24 cellular contexts compared by ENCODE assay signal in the genomic region with DNA sequence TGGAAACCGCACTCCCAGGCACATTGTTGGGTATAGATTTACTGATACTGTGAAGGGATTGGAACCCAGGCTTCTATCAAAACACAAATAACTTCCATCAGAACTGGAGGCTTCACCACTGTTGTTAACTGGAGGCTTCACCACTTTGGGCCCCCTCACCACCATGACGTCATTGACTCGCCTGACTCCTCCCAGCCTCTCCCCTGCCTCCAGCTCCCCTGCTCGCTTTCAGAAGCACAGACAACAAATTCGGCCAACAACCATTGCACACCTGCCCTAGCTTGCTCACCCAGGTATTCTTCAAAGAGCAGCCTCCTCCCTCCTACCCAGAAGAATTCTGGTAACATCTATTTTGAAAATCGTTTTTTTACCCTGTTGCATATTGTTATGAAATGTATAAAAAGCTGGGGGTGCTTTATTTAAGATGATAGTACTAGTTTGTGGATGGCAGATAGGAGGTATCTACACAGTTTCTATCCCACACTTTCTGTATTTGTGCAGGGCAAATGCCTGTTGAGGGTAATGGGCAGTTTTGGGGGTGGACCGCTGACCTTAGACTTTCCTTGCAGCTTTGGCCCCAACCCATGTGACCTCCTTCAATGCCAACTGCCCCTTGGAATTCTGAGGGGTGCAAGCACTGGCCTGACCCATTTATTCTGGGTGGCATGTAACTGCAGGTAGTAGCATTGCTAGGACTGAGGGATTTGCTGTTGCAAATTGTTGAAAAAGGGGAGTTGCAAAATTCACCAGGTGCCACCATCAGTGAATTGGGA. TPM values are rescaled to one million over a fixed set of nuclear protein-coding genes. Genes with fewer than 3 reads are reported as not detected.
"Had no signal": no experiment of that assay in that cellular context is flagged by ENCODE, and none has a peak within 500 bp of the region (broad histone marks: within the 10 kb centered on the region; RNA-seq: fewer than 3 reads in every experiment).

No MANE protein-coding gene starts in this region.

- H3K9me3 Mint-ChIP-seq: dendritic cell treated with granulocyte-macrophage colony-stimulating factor and Interleukin-4, amounts not matched to agents 40 ng/mL and 50 ng/mL, for 4 days; immature natural killer cell; naive B cell; nephron; stimulated activated naive B cell treated with anti-CD40 and anti-IgM and Interleukin-4, amounts not matched to agents 10 μg/mL and 1 μg/mL and 100 μg/mL, for 72 hours; stimulated activated naive CD8-positive, alpha-beta T cell treated with anti-CD3 and anti-CD28 coated beads, Interleukin-15, amount 100 ng/mL, for 72 hours had no signal

- H3K36me3 ChIP-seq: prostate gland, uterus had no signal

- FAIRE-seq: colon, endothelial cell of umbilical vein, kidney had no signal

- DNase-seq: cerebellar nuclear complex; foreskin fibroblast; immature natural killer cell; kidney; left cardiac atrium; left ventricle myocardium superior; mesendoderm; naive B cell; stimulated activated CD4-positive, alpha-beta T cell treated with anti-CD3 and anti-CD28 coated beads, Interleukin-2, amount 100 ng/mL, for 24 hours; stimulated activated CD4-positive, alpha-beta T cell treated with anti-CD3 and anti-CD28 coated beads, Interleukin-4, amount 100 ng/mL, for 4 hours; stimulated activated naive B cell treated with anti-CD40 and anti-IgM and Interleukin-4, amounts not matched to agents 10 μg/mL and 1 μg/mL and 100 μg/mL, for 72 hours; stimulated activated naive CD8-positive, alpha-beta T cell treated with anti-CD3 and anti-CD28 coated beads, Interleukin-15, amount 100 ng/mL, for 72 hours; substantia nigra; uterus had no signal

- H3K9me3 ChIP-seq: esophagus muscularis mucosa, prostate gland, uterus had no signal

- H3K4me1 Mint-ChIP-seq: immature natural killer cell; naive B cell; stimulated activated naive B cell treated with anti-CD40 and anti-IgM and Interleukin-4, amounts not matched to agents 10 μg/mL and 1 μg/mL and 100 μg/mL, for 72 hours; stimulated activated naive CD8-positive, alpha-beta T cell treated with anti-CD3 and anti-CD28 coated beads, Interleukin-15, amount 100 ng/mL, for 72 hours had no signal

- H3K27me3 Mint-ChIP-seq: dendritic cell treated with granulocyte-macrophage colony-stimulating factor and Interleukin-4, amounts not matched to agents 40 ng/mL and 50 ng/mL, for 4 days; type B pancreatic cell had no signal

- H3K36me3 Mint-ChIP-seq: immature natural killer cell; naive B cell; stimulated activated naive B cell treated with anti-CD40 and anti-IgM and Interleukin-4, amounts not matched to agents 10 μg/mL and 1 μg/mL and 100 μg/mL, for 72 hours; type B pancreatic cell had no signal

- H3K27ac Mint-ChIP-seq: dendritic cell treated with granulocyte-macrophage colony-stimulating factor and Interleukin-4, amounts not matched to agents 40 ng/mL and 50 ng/mL, for 4 days; immature natural killer cell; naive B cell; stimulated activated naive B cell treated with anti-CD40 and anti-IgM and Interleukin-4, amounts not matched to agents 10 μg/mL and 1 μg/mL and 100 μg/mL, for 72 hours; stimulated activated naive CD8-positive, alpha-beta T cell treated with anti-CD3 and anti-CD28 coated beads, Interleukin-15, amount 100 ng/mL, for 72 hours; type B pancreatic cell had no signal

- H3K9ac ChIP-seq: parathyroid adenoma had no signal

- H2AFZ ChIP-seq: parathyroid adenoma had no signal

- H3K4me3 ChIP-seq: esophagus muscularis mucosa, lung, prostate gland, uterus had no signal

- H3K4me1 ChIP-seq: parathyroid adenoma, prostate gland, uterus had no signal

- H3K27me3 ChIP-seq: esophagus muscularis mucosa, uterus had no signal

- H3K4me3 Mint-ChIP-seq: dendritic cell treated with granulocyte-macrophage colony-stimulating factor and Interleukin-4, amounts not matched to agents 40 ng/mL and 50 ng/mL, for 4 days; immature natural killer cell; naive B cell; nephron; stimulated activated naive B cell treated with anti-CD40 and anti-IgM and Interleukin-4, amounts not matched to agents 10 μg/mL and 1 μg/mL and 100 μg/mL, for 72 hours; stimulated activated naive CD8-positive, alpha-beta T cell treated with anti-CD3 and anti-CD28 coated beads, Interleukin-15, amount 100 ng/mL, for 72 hours; type B pancreatic cell had no signal

- ATAC-seq: left cardiac atrium; left ventricle myocardium superior; sciatic nerve; stimulated activated naive B cell treated with anti-CD40 and anti-IgM and Interleukin-4, amounts not matched to agents 10 μg/mL and 1 μg/mL and 100 μg/mL, for 72 hours; stimulated activated naive CD8-positive, alpha-beta T cell treated with anti-CD3 and anti-CD28 coated beads, Interleukin-15, amount 100 ng/mL, for 72 hours had no signal

- H3K27ac ChIP-seq: esophagus muscularis mucosa, parathyroid adenoma, prostate gland, uterus had no signal

- H3K79me2 ChIP-seq: parathyroid adenoma had no signal

RNA-seq across cellular contexts. Expression of gene HLF, which starts 54.1 kb away (rescaled TPM):
- total RNA-seq: endothelial cell of umbilical vein had no signal
- polyA plus RNA-seq: endothelial cell of umbilical vein, immature natural killer cell had no signal
